In the genomic region with DNA sequence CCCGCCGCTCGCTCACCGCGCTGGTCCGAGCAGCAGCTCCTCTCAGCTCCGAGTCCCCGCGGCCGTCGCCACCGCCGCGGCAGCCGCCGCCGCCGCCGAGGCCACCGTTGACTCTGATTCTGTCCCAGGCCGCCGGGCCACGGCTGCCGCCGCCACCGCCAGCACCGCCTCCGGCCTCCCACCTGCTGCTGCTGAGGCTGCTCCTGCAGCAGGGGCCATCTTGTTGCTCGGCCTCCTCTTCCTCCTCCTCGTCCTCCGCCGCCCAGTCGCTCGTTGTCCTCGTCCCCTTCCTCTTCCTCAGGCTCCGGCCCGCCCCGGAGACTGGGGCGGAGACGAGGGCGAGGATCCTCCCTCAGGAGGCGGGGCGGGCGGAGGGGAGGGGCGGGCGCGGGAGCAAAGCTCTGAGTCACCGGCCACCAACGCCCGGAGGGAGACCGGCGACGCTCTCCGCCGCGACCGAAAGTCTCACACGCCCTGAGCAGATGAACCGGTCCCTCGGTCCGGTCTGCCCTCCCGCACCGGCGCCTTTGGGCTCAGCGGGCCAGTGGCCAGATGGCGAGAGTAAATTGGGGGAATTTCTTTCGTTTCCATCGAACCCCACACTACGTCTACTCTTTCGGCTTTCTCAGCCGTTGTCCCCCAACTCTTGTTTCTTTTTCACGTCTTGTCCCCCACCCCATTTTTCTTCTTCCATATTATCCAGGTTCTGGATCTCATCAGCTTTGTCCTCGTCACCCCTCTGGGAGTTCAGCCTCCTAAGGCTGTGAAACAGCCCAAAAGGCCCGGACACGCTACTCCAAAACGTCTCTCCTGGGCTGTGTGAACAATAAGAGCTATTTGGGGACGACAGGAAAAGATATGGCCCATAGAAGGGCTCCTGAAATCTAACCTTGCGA, we compare ENCODE assay signal across 8 cellular contexts. TPM values are rescaled to one million over a fixed set of nuclear protein-coding genes. Genes with fewer than 3 reads are reported as not detected.
DNase-seq lines count a peak whose midpoint lies in the region; ATAC-seq and TF ChIP-seq lines count a peak whose summit lies in the region.

Gene RC3H1, minus strand, starts transcription at position 278 of the 896 bp plus-strand sequence. CDS start 29,372 bp downstream, outside the sequence.

- no peak for TF ChIP-seq CTCF in GM13976 (IDR thresholded peaks at IDR 0.05; ENCODE audit: borderline replicate concordance, control extremely low read depth, extremely low read depth, insufficient read depth, missing control alignments)
- no peak for TF ChIP-seq CTCF in heart right ventricle (IDR thresholded peaks at IDR 0.05)
- TF ChIP-seq CTCF in prostate gland (IDR thresholded peaks at IDR 0.05): peak in 1 of 4 experiments; percentile 4

- no peaks in the 10 kb centered on the region for H3K27me3 ChIP-seq in heart right ventricle
- H3K27me3 ChIP-seq in prostate gland (replicated peaks; ENCODE audit: insufficient read depth): no peaks in the 10 kb centered on the region

- H3K9me3 Mint-ChIP-seq in T-helper 1 cell treated with Interleukin-12 subunit alpha and Interleukin-12 subunit beta and Interleukin-4 antibody, amounts not matched to agents 30 μg/mL and 1 μg/mL, for 36 hours: no peaks in the 10 kb centered on the region

- intact Hi-C loops in heart right ventricle (cut with DNase I) (loop anchor here in 6 of 10 donors (2.0 to 10.0 kb wide), 7 partner anchors 132 to 975 kb away; partner anchors contain the start of genes RABGAP1L (in 5 of the 6), ZBTB37 (in 3 of the 6), GAS5 (in 2 of the 6) and CACYBP (in 1 of the 6)), prostate gland (cut with DNase I) (loop anchor here (5.0 kb wide), 1 partner anchor 135 kb away; the partner anchor contains the start of gene RABGAP1L)

- H3K36me3 Mint-ChIP-seq in T-helper 1 cell treated with Interleukin-12 subunit alpha and Interleukin-12 subunit beta and Interleukin-4 antibody, amounts not matched to agents 30 μg/mL and 1 μg/mL, for 36 hours (ENCODE audit: low read depth): peaks cover 18% of the 10 kb centered on the region

- H3K27ac Mint-ChIP-seq in T-helper 1 cell treated with Interleukin-12 subunit alpha and Interleukin-12 subunit beta and Interleukin-4 antibody, amounts not matched to agents 30 μg/mL and 1 μg/mL, for 36 hours: peak within 1 kb of the TSS; percentile 99

- H3K4me3 ChIP-seq in heart right ventricle (peak within 1 kb of the TSS; percentile 59 to 94 (median 86)), prostate gland (peak within 1 kb of the TSS; percentile 96 to 99)

- H3K4me3 Mint-ChIP-seq in T-helper 1 cell treated with Interleukin-12 subunit alpha and Interleukin-12 subunit beta and Interleukin-4 antibody, amounts not matched to agents 30 μg/mL and 1 μg/mL, for 36 hours: peak within 1 kb of the TSS; percentile 100

- in situ Hi-C loops in GM13976 (cut with MboI; ENCODE audit: low sequenced_read_pairs, unreplicated experiment): no loop called here

- H3K4me1 ChIP-seq in heart right ventricle (peaks cover 8 to 55% (median 53%) of the 10 kb centered on the region in 9 donors), prostate gland (replicated peaks) (peaks cover 4% of the 10 kb centered on the region)

- H3K36me3 ChIP-seq in heart right ventricle: peaks cover 0 to 4% (median 0%) of the 10 kb centered on the region in 9 donors
- no peaks in the 10 kb centered on the region for H3K36me3 ChIP-seq in prostate gland

- peak; percentile 94 for ATAC-seq in HG02798 (IDR thresholded peaks at IDR 0.05; ENCODE audit: poor library complexity, unreplicated experiment)
- ATAC-seq in heart right ventricle: peak; percentile 97 to 99 (median 98)

- H3K9me3 ChIP-seq in heart right ventricle (no peaks in the 10 kb centered on the region), prostate gland (no peaks in the 10 kb centered on the region)

- no peaks in the 10 kb centered on the region for H3K27me3 Mint-ChIP-seq in T-helper 1 cell treated with Interleukin-12 subunit alpha and Interleukin-12 subunit beta and Interleukin-4 antibody, amounts not matched to agents 30 μg/mL and 1 μg/mL, for 36 hours (ENCODE audit: low read depth)

- H3K4me1 Mint-ChIP-seq in T-helper 1 cell treated with Interleukin-12 subunit alpha and Interleukin-12 subunit beta and Interleukin-4 antibody, amounts not matched to agents 30 μg/mL and 1 μg/mL, for 36 hours (ENCODE audit: low read depth): peaks cover 39% of the 10 kb centered on the region

- DNase-seq in GM13976 (ENCODE audit: low spot score) (peak; percentile 95), NCI-H146 (lab: John Stamatoyannopoulos, UW) (peak; percentile 90), amniotic epithelial cell (ENCODE audit: low read depth) (peak; percentile 64), heart right ventricle (peak; percentile 93 to 94), prostate gland (ENCODE audit: low spot score) (peak; percentile 93), ureter (ENCODE audit: low spot score) (peak; percentile 94)

- WGBS in heart right ventricle, 2 donors: 1% methylated on average over 73 to 78 of the region's 78 CpGs
- WGBS in prostate gland: under 1% methylated on average over 64 of the region's 78 CpGs

- TF ChIP-seq POLR2A in prostate gland (IDR thresholded peaks at IDR 0.05): peak; percentile 94

- peak within 1 kb of the TSS; percentile 82 to 99 (median 94) for H3K27ac ChIP-seq in heart right ventricle
- H3K27ac ChIP-seq in prostate gland: peak within 1 kb of the TSS; percentile 97

RNA-seq across cellular contexts. Expression of gene RC3H1, which starts in this region (rescaled TPM):
- 10 to 100 TPM; 19.9 to 26.5 (median 24.0) TPM for total RNA-seq in heart right ventricle
- 1 to 10 TPM; 1.7 to 5.1 TPM for polyA plus RNA-seq in heart right ventricle
- total RNA-seq in prostate gland: 10 to 100 TPM; 20.3 to 34.1 TPM
- 49.1 TPM for total RNA-seq in ureter

Comparison
In these comparisons a context has a peak if more than half of its experiments do, and no peak if none do; other contexts are left out.
1. Peak in every context shown above with its lines: DNase-seq, ATAC-seq, H3K4me3 ChIP-seq and H3K27ac ChIP-seq.